11 cellular contexts compared by ENCODE assay signal in genomic region chr7:94492601-94493000, GRCh38. TPM values are rescaled to one million over a fixed set of nuclear protein-coding genes. Genes with fewer than 3 reads are reported as not detected.
DNase-seq lines count a peak whose midpoint lies in the region; ATAC-seq and TF ChIP-seq lines count a peak whose summit lies in the region.
"Had no signal": no experiment of that assay in that cellular context is flagged by ENCODE, and none has a peak within 500 bp of the region (broad histone marks: within the 10 kb centered on the region; RNA-seq: fewer than 3 reads in every experiment).

No MANE protein-coding gene starts in this region.

- TF ChIP-seq CTCF in left ventricle myocardium inferior (IDR thresholded peaks at IDR 0.05; ENCODE audit: borderline replicate concordance) (no peak), gastroesophageal sphincter (IDR thresholded peaks at IDR 0.05) (no peak), omental fat pad (IDR thresholded peaks at IDR 0.05) (no peak)

- DNase-seq in kidney tubule cell (ENCODE audit: low spot score): peak; percentile 34
- no peak for DNase-seq in NCI-H2196 treated with DMSO at 0.1 percent for 48 hours (lab: John Stamatoyannopoulos, UW; ENCODE audit: unreplicated experiment)
- DNase-seq in left ventricle myocardium inferior: no peak
- DNase-seq in omental fat pad (ENCODE audit: low spot score): no peak
- DNase-seq: caudate nucleus, kidney glomerular epithelial cell had no signal

- H3K4me3 ChIP-seq in left ventricle myocardium inferior (no peak overlapping the region), gastroesophageal sphincter (no peak overlapping the region)
- H3K4me3 ChIP-seq: thoracic aorta had no signal

- no peak for TF ChIP-seq POLR2A in gastroesophageal sphincter (IDR thresholded peaks at IDR 0.05)

- TF ChIP-seq EP300 in gastroesophageal sphincter (IDR thresholded peaks at IDR 0.05): no peak

- no peaks in the 10 kb centered on the region for H3K36me3 ChIP-seq in left ventricle myocardium inferior
- no peaks in the 10 kb centered on the region for H3K36me3 ChIP-seq in gastroesophageal sphincter
- H3K36me3 ChIP-seq: thoracic aorta had no signal

- H3K27me3 ChIP-seq in left ventricle myocardium inferior (ENCODE audit: low read depth) (peaks cover 12% of the 10 kb centered on the region), gastroesophageal sphincter (peaks cover 5% of the 10 kb centered on the region)

- H3K4me1 ChIP-seq in left ventricle myocardium inferior: no peaks in the 10 kb centered on the region
- H3K4me1 ChIP-seq in gastroesophageal sphincter: no peaks in the 10 kb centered on the region

- ATAC-seq in GM18907 (IDR thresholded peaks at IDR 0.05; ENCODE audit: unreplicated experiment): peak; percentile 99
- ATAC-seq in GM21529 (IDR thresholded peaks at IDR 0.05; ENCODE audit: unreplicated experiment): peak; percentile 100
- ATAC-seq in HG03103 (IDR thresholded peaks at IDR 0.05; ENCODE audit: low read depth, unreplicated experiment): peak; percentile 98
- no peak for ATAC-seq in gastroesophageal sphincter
- no peak for ATAC-seq in omental fat pad (ENCODE audit: low FRiP score)

- H3K27ac ChIP-seq in left ventricle myocardium inferior (replicated peaks) (no peak overlapping the region), gastroesophageal sphincter (no peak overlapping the region)
- H3K27ac ChIP-seq: thoracic aorta had no signal

- intact Hi-C loops in left ventricle myocardium inferior (cut with micrococcal nuclease): no loop called here

- WGBS in gastroesophageal sphincter (ENCODE audit: low coverage in 1 of 2), 2 donors: 81 to 91% methylated on average over 2 of the region's 2 CpGs

- H3K9me3 ChIP-seq in left ventricle myocardium inferior (replicated peaks) (peaks cover 11% of the 10 kb centered on the region), gastroesophageal sphincter (peaks cover 0 to 9% (median 0%) of the 10 kb centered on the region in 3 donors)

RNA-seq across cellular contexts. Expression of gene CASD1, which starts 17.0 kb away (rescaled TPM):
- total RNA-seq in left ventricle myocardium inferior (19.2 TPM), gastroesophageal sphincter (10 to 100 TPM; 18.3 to 31.3 (median 23.7) TPM), omental fat pad (10 to 100 TPM; 19.1 to 34.5 (median 23.3) TPM)

Comparison
In these comparisons a context has a peak if more than half of its experiments do, and no peak if none do; other contexts are left out.
1. ATAC-seq: peak in GM18907 (single experiment), GM21529 (single experiment) and HG03103 (single experiment); none in gastroesophageal sphincter (single experiment) and omental fat pad (single experiment).